Comparison of ENCODE assay signal across 1 cellular context in genomic region chr15:71252036-71252898, GRCh38.
A peak's percentile ranks its signal among the peaks of the same experiment; 100 is the strongest.
TF ChIP-seq lines count a peak whose summit lies in the region.

No MANE protein-coding gene starts in this region.

TF ChIP-seq in A549, 52 proteins besides CTCF, POLR2A, EP300 and RAD21 (continued from another document):
- no peak for TF ChIP-seq HMGXB4 (CRISPR knock-in tag; IDR thresholded peaks at IDR 0.05; ENCODE audit: borderline replicate concordance)
- no peak for TF ChIP-seq REST (IDR thresholded peaks at IDR 0.05)
- no peak for TF ChIP-seq SMC3 (IDR thresholded peaks at IDR 0.05)
- peak; percentile 35 for TF ChIP-seq MAX (IDR thresholded peaks at IDR 0.05)
- TF ChIP-seq FOXS1 (CRISPR knock-in tag; IDR thresholded peaks at IDR 0.05) = no peak
- TF ChIP-seq CEBPB (IDR thresholded peaks at IDR 0.05) = peak in 1 of 2 experiments; percentile 57; a peak in 2 of 4 replicates
- TF ChIP-seq PBX3 (IDR thresholded peaks at IDR 0.05) = no peak
- no peak for TF ChIP-seq ATOH8 (CRISPR knock-in tag; IDR thresholded peaks at IDR 0.05; ENCODE audit: low read depth)
- peak; percentile 82 for TF ChIP-seq FOSL2 (IDR thresholded peaks at IDR 0.05)
- peak; percentile 93 for TF ChIP-seq FOSL2 (CRISPR knock-in tag; IDR thresholded peaks at IDR 0.05)
- TF ChIP-seq ZNF302 (CRISPR knock-in tag; IDR thresholded peaks at IDR 0.05) = no peak
- no peak for TF ChIP-seq EHMT2 (IDR thresholded peaks at IDR 0.05; ENCODE audit: low read depth)
- TF ChIP-seq ESRRA (IDR thresholded peaks at IDR 0.05; ENCODE audit: borderline replicate concordance, low read length) = peak; percentile 34; the same call in 1 of the 2 replicates
- peak; percentile 15; the same call in 1 of the 2 replicates for TF ChIP-seq TP53 (CRISPR knock-in tag; IDR thresholded peaks at IDR 0.05)
- TF ChIP-seq RFX5 (IDR thresholded peaks at IDR 0.05) = no peak
